In the genomic region with DNA sequence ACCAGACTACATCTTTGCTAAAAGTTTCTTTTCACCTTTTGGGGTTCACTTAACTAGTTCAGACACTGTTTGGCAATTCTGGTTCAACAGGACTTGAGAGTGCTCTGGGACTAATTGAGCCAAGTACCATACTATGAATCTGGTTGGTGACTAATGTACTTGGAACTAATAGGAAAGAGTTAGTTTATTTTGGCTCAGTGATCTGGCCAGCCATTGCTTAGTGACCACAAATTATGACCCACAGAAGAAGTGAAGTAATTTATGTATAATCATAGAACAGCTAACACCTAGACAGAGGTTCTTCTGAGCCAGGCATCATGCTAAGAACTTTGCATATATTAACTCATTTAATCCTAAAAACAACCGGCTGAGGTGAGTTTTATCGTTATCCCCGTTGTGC, we compare ENCODE assay signal across 13 cellular contexts.
DNase-seq lines count a peak whose midpoint lies in the region; ATAC-seq and TF ChIP-seq lines count a peak whose summit lies in the region.
"Had no signal": no experiment of that assay in that cellular context is flagged by ENCODE, and none has a peak within 500 bp of the region (broad histone marks: within the 10 kb centered on the region; RNA-seq: fewer than 3 reads in every experiment).

No MANE protein-coding gene starts in this region.

- peaks cover 7 to 27% of the 10 kb centered on the region in 2 donors for H3K4me1 ChIP-seq in thyroid gland

- no peak overlapping the region for H3K27ac Mint-ChIP-seq in activated naive CD8-positive, alpha-beta T cell treated with anti-CD3 and anti-CD28 coated beads, Interleukin-2, amount 50 U/mL, for 24 hours
- no peak overlapping the region for H3K27ac Mint-ChIP-seq in T-helper 2 cell treated with Interferon-gamma antibody and Interleukin-4, amounts not matched to agents 5 μg/mL and 100 μg/mL, for 36 hours
- H3K27ac Mint-ChIP-seq: activated T-cell treated with anti-CD3 and anti-CD28 coated beads, Interleukin-2, amount 50 U/mL, for 72 hours; T-helper 1 cell treated with Interleukin-12 subunit alpha and Interleukin-12 subunit beta and Interleukin-4 antibody, amounts not matched to agents 30 μg/mL and 1 μg/mL, for 36 hours had no signal

- no peaks in the 10 kb centered on the region for H3K9me3 Mint-ChIP-seq in activated naive CD8-positive, alpha-beta T cell treated with anti-CD3 and anti-CD28 coated beads, Interleukin-2, amount 50 U/mL, for 24 hours
- H3K9me3 Mint-ChIP-seq in T-helper 2 cell treated with Interferon-gamma antibody and Interleukin-4, amounts not matched to agents 5 μg/mL and 100 μg/mL, for 36 hours: no peaks in the 10 kb centered on the region
- H3K9me3 Mint-ChIP-seq: activated T-cell treated with anti-CD3 and anti-CD28 coated beads, Interleukin-2, amount 50 U/mL, for 72 hours; T-helper 1 cell treated with Interleukin-12 subunit alpha and Interleukin-12 subunit beta and Interleukin-4 antibody, amounts not matched to agents 30 μg/mL and 1 μg/mL, for 36 hours had no signal

- no peaks in the 10 kb centered on the region for H3K9me3 ChIP-seq in thyroid gland
- H3K9me3 ChIP-seq: mucosa of descending colon had no signal

- 85 to 89% methylated on average over 3 of the region's 3 CpGs for WGBS in thyroid gland, 2 donors

- no peak for TF ChIP-seq CTCF in brain microvascular endothelial cell (IDR thresholded peaks at IDR 0.05; ENCODE audit: low read depth, low read length, missing control alignments)
- TF ChIP-seq CTCF in thyroid gland (IDR thresholded peaks at IDR 0.05): no peak

- intact Hi-C loops in thyroid gland (cut with DNase I): no loop called here

- no peaks in the 10 kb centered on the region for H3K36me3 Mint-ChIP-seq in activated naive CD8-positive, alpha-beta T cell treated with anti-CD3 and anti-CD28 coated beads, Interleukin-2, amount 50 U/mL, for 24 hours (ENCODE audit: low read depth)
- no peaks in the 10 kb centered on the region for H3K36me3 Mint-ChIP-seq in T-helper 2 cell treated with Interferon-gamma antibody and Interleukin-4, amounts not matched to agents 5 μg/mL and 100 μg/mL, for 36 hours (ENCODE audit: low read depth)

- H3K4me3 ChIP-seq in brain microvascular endothelial cell (ENCODE audit: low read depth, low read length) (no peak overlapping the region), thyroid gland (replicated peaks in 1 of 3) (no peak overlapping the region)
- H3K4me3 ChIP-seq: mucosa of descending colon had no signal

- H3K27ac ChIP-seq in brain microvascular endothelial cell (peak overlapping the region; percentile 56), thyroid gland (peak overlapping the region in 2 of 3 donors; percentile 2 to 61)
- H3K27ac ChIP-seq: 22Rv1 had no signal

- H3K27me3 Mint-ChIP-seq in activated naive CD8-positive, alpha-beta T cell treated with anti-CD3 and anti-CD28 coated beads, Interleukin-2, amount 50 U/mL, for 24 hours: no peaks in the 10 kb centered on the region
- H3K27me3 Mint-ChIP-seq in T-helper 2 cell treated with Interferon-gamma antibody and Interleukin-4, amounts not matched to agents 5 μg/mL and 100 μg/mL, for 36 hours (ENCODE audit: low read depth): peaks cover 16% of the 10 kb centered on the region

- DNase-seq in DMS53 (lab: John Stamatoyannopoulos, UW) (peak; percentile 18), DMS53 treated with DMSO at 0.1 percent for 48 hours (lab: John Stamatoyannopoulos, UW; ENCODE audit: unreplicated experiment) (no peak), brain microvascular endothelial cell (peak; percentile 75), kidney glomerular epithelial cell (lab: John Stamatoyannopoulos, UW) (peak; percentile 89), thyroid gland (no peak)
- no peak for DNase-seq in activated naive CD8-positive, alpha-beta T cell treated with anti-CD3 and anti-CD28 coated beads, Interleukin-2, amount 50 U/mL, for 24 hours
- no peak for DNase-seq in T-helper 2 cell treated with Interferon-gamma antibody and Interleukin-4, amounts not matched to agents 5 μg/mL and 100 μg/mL, for 36 hours (ENCODE audit: low spot score)
- DNase-seq: activated T-cell treated with anti-CD3 and anti-CD28 coated beads, Interleukin-2, amount 50 U/mL, for 72 hours; mucosa of descending colon; NCI-H1930 had no signal

- no peaks in the 10 kb centered on the region for H3K4me1 Mint-ChIP-seq in activated naive CD8-positive, alpha-beta T cell treated with anti-CD3 and anti-CD28 coated beads, Interleukin-2, amount 50 U/mL, for 24 hours
- peaks cover 2% of the 10 kb centered on the region for H3K4me1 Mint-ChIP-seq in T-helper 2 cell treated with Interferon-gamma antibody and Interleukin-4, amounts not matched to agents 5 μg/mL and 100 μg/mL, for 36 hours (ENCODE audit: low read depth)

- in situ Hi-C loops in brain microvascular endothelial cell (cut with HindIII; ENCODE audit: low pct_ligation_motif_present, low sequenced_read_pairs): no loop called here

- no peak for ATAC-seq in activated naive CD8-positive, alpha-beta T cell treated with anti-CD3 and anti-CD28 coated beads, Interleukin-2, amount 50 U/mL, for 24 hours
- ATAC-seq in GM18519 (IDR thresholded peaks at IDR 0.05; ENCODE audit: low FRiP score, unreplicated experiment): no peak
- ATAC-seq: activated T-cell treated with anti-CD3 and anti-CD28 coated beads, Interleukin-2, amount 50 U/mL, for 72 hours had no signal

- H3K27me3 ChIP-seq in brain microvascular endothelial cell (replicated peaks): no peaks in the 10 kb centered on the region
- H3K27me3 ChIP-seq in thyroid gland: no peaks in the 10 kb centered on the region

- H3K36me3 ChIP-seq in brain microvascular endothelial cell (replicated peaks) (no peaks in the 10 kb centered on the region), thyroid gland (no peaks in the 10 kb centered on the region)

- TF ChIP-seq POLR2A in thyroid gland (IDR thresholded peaks at IDR 0.05): no peak

- no peak overlapping the region for H3K4me3 Mint-ChIP-seq in activated naive CD8-positive, alpha-beta T cell treated with anti-CD3 and anti-CD28 coated beads, Interleukin-2, amount 50 U/mL, for 24 hours
- no peak overlapping the region for H3K4me3 Mint-ChIP-seq in T-helper 2 cell treated with Interferon-gamma antibody and Interleukin-4, amounts not matched to agents 5 μg/mL and 100 μg/mL, for 36 hours
- H3K4me3 Mint-ChIP-seq: activated T-cell treated with anti-CD3 and anti-CD28 coated beads, Interleukin-2, amount 50 U/mL, for 72 hours; T-helper 1 cell treated with Interleukin-12 subunit alpha and Interleukin-12 subunit beta and Interleukin-4 antibody, amounts not matched to agents 30 μg/mL and 1 μg/mL, for 36 hours had no signal

Comparison
In these comparisons a context has a peak if more than half of its experiments do, and no peak if none do; other contexts are left out.
1. DNase-seq: peak in DMS53 (single experiment), brain microvascular endothelial cell (single experiment) and kidney glomerular epithelial cell (single experiment); none in DMS53 treated with DMSO at 0.1 percent for 48 hours (single experiment), thyroid gland (0 of 2), activated naive CD8-positive, alpha-beta T cell treated with anti-CD3 and anti-CD28 coated beads, Interleukin-2, amount 50 U/mL, for 24 hours (single experiment) and T-helper 2 cell treated with Interferon-gamma antibody and Interleukin-4, amounts not matched to agents 5 μg/mL and 100 μg/mL, for 36 hours (single experiment).